13 cellular contexts compared by ENCODE assay signal in genomic region chr17:40558651-40559015, GRCh38. TPM values are rescaled to one million over a fixed set of nuclear protein-coding genes. Genes with fewer than 3 reads are reported as not detected.
DNase-seq lines count a peak whose midpoint lies in the region; ATAC-seq and TF ChIP-seq lines count a peak whose summit lies in the region.
"Had no signal": no experiment of that assay in that cellular context is flagged by ENCODE, and none has a peak within 500 bp of the region (broad histone marks: within the 10 kb centered on the region; RNA-seq: fewer than 3 reads in every experiment).

No MANE protein-coding gene starts in this region.

- peaks cover 2% of the 10 kb centered on the region for H3K79me2 ChIP-seq in trophoblast cell (ENCODE audit: control insufficient read depth, insufficient read depth, low read length, poor library complexity)

- no peak overlapping the region for H3K9ac ChIP-seq in trophoblast cell (ENCODE audit: low read length)

- H2AFZ ChIP-seq in trophoblast cell (ENCODE audit: insufficient read depth, low read length, poor library complexity), result no peak overlapping the region

- H2BK5ac ChIP-seq in trophoblast cell (ENCODE audit: low read depth, low read length, poor library complexity), result no peak overlapping the region

- H3K9me3 ChIP-seq in CD4-positive, CD25-positive, alpha-beta regulatory T cell (ENCODE audit: control insufficient read depth in 2 of 2, low read length in 2 of 2), result no peaks in the 10 kb centered on the region
- H3K9me3 ChIP-seq in trophoblast cell (ENCODE audit: insufficient read depth, low read depth, low read length), result peaks cover 4% of the 10 kb centered on the region

- no peak overlapping the region for H2BK120ac ChIP-seq in trophoblast cell (ENCODE audit: insufficient read depth, low read length, poor library complexity)

- no peaks in the 10 kb centered on the region for H3K9me3 Mint-ChIP-seq in CD4-positive, CD25-positive, alpha-beta regulatory T cell
- no peaks in the 10 kb centered on the region for H3K9me3 Mint-ChIP-seq in HFFc6

- H3K4me3 Mint-ChIP-seq in CD4-positive, CD25-positive, alpha-beta regulatory T cell, result peak overlapping the region; percentile 41 to 78 (median 74)
- H3K4me3 Mint-ChIP-seq in HFFc6, result no peak overlapping the region

- H2AK5ac ChIP-seq in trophoblast cell (ENCODE audit: low read length), result no peak overlapping the region

- no peak for DNase-seq in CD4-positive, CD25-positive, alpha-beta regulatory T cell
- DNase-seq in HFFc6 (no peak), coronary artery (ENCODE audit: low spot score) (peak; percentile 61), trophoblast cell (no peak), NCI-H1436 (lab: John Stamatoyannopoulos, UW) (no peak), dermis blood vessel endothelial cell (no peak), HT-29 (ENCODE audit: low spot score) (no peak)
- DNase-seq: central memory CD4-positive, alpha-beta T cell; left ventricle myocardium superior; NCI-H2171 treated with DMSO at 0.1 percent for 48 hours had no signal

- peaks cover 82% of the 10 kb centered on the region for H3K4me1 ChIP-seq in CD4-positive, CD25-positive, alpha-beta regulatory T cell (ENCODE audit: control insufficient read depth, insufficient read depth, low read length, poor library complexity, severe bottlenecking)
- peaks cover 37 to 43% of the 10 kb centered on the region in 2 experiments for H3K4me1 ChIP-seq in trophoblast cell (ENCODE audit: control insufficient read depth in 1 of 2, insufficient read depth in 2 of 2, low read length in 2 of 2)

- H3K4me1 Mint-ChIP-seq in CD4-positive, CD25-positive, alpha-beta regulatory T cell, result peaks cover 3 to 96% (median 45%) of the 10 kb centered on the region in 4 donors
- peaks cover 43% of the 10 kb centered on the region for H3K4me1 Mint-ChIP-seq in HFFc6 (ENCODE audit: low read depth)

- H3K36me3 Mint-ChIP-seq in CD4-positive, CD25-positive, alpha-beta regulatory T cell, result peaks cover 77% of the 10 kb centered on the region
- peaks cover 8% of the 10 kb centered on the region; the same call in 1 of the 2 replicates for H3K36me3 Mint-ChIP-seq in HFFc6 (ENCODE audit: low read depth)

- peak overlapping the region; percentile 2 for H2BK12ac ChIP-seq in trophoblast cell (ENCODE audit: low read length)

- ATAC-seq in CD4-positive, CD25-positive, alpha-beta regulatory T cell (ENCODE audit: low read depth in 2 of 2), result no peak
- ATAC-seq in HG03571 (IDR thresholded peaks at IDR 0.05; ENCODE audit: unreplicated experiment), result no peak
- ATAC-seq: K562 had no signal

- no peak overlapping the region for H3K4me2 ChIP-seq in trophoblast cell (ENCODE audit: low read length)

- no peak overlapping the region for H3K4ac ChIP-seq in trophoblast cell (ENCODE audit: low read depth, low read length)

- peak overlapping the region; percentile 68 to 88 (median 71) for H3K27ac Mint-ChIP-seq in CD4-positive, CD25-positive, alpha-beta regulatory T cell
- 0 out of 2 replicates have a peak overlapping the region, but pooled peaks have one; percentile 34 for H3K27ac Mint-ChIP-seq in HFFc6

- no peak for TF ChIP-seq CTCF in HFFc6 (IDR thresholded peaks at IDR 0.05)
- TF ChIP-seq CTCF in coronary artery (IDR thresholded peaks at IDR 0.05), result no peak

- no peak overlapping the region for H4K12ac ChIP-seq in trophoblast cell (ENCODE audit: low read depth, low read length)

- H3K4me3 ChIP-seq in CD4-positive, CD25-positive, alpha-beta regulatory T cell (ENCODE audit: low read depth, low read length), result peak overlapping the region; percentile 2
- H3K4me3 ChIP-seq in coronary artery (no peak overlapping the region), trophoblast cell (ENCODE audit: low read depth, low read length) (no peak overlapping the region)
- H3K4me3 ChIP-seq: K562 had no signal

- H3K79me1 ChIP-seq in trophoblast cell (ENCODE audit: low read length), result peaks cover 37% of the 10 kb centered on the region

- no peak overlapping the region for H3K14ac ChIP-seq in trophoblast cell (ENCODE audit: low read length)

- no peak overlapping the region for H4K8ac ChIP-seq in trophoblast cell (ENCODE audit: low read depth, low read length)

- H3K23ac ChIP-seq in trophoblast cell (ENCODE audit: low read length), result no peak overlapping the region

- H3K27me3 Mint-ChIP-seq in CD4-positive, CD25-positive, alpha-beta regulatory T cell, result no peaks in the 10 kb centered on the region
- H3K27me3 Mint-ChIP-seq in HFFc6 (ENCODE audit: insufficient read depth), result peaks cover 23% of the 10 kb centered on the region

- H3K27ac ChIP-seq in CD4-positive, CD25-positive, alpha-beta regulatory T cell (ENCODE audit: insufficient read depth, low read length, poor library complexity, severe bottlenecking), result peak overlapping the region; percentile 95
- H3K27ac ChIP-seq in coronary artery (peak overlapping the region; percentile 18 to 70), trophoblast cell (ENCODE audit: low read depth, low read length) (no peak overlapping the region)

- H4K91ac ChIP-seq in trophoblast cell (ENCODE audit: low read depth, low read length), result peak overlapping the region; percentile 89

- H3K36me3 ChIP-seq in CD4-positive, CD25-positive, alpha-beta regulatory T cell (ENCODE audit: control insufficient read depth, insufficient read depth, low read length), result peaks cover 71% of the 10 kb centered on the region
- H3K36me3 ChIP-seq in trophoblast cell (ENCODE audit: control insufficient read depth in 1 of 2, insufficient read depth in 2 of 2, low read length in 2 of 2), result peaks cover 0 to 3% of the 10 kb centered on the region in 2 experiments

- no peaks in the 10 kb centered on the region for H3K27me3 ChIP-seq in CD4-positive, CD25-positive, alpha-beta regulatory T cell (ENCODE audit: control insufficient read depth, insufficient read depth, low read length)
- no peaks in the 10 kb centered on the region for H3K27me3 ChIP-seq in trophoblast cell (ENCODE audit: insufficient read depth, low read length)

- no peak overlapping the region for H3K18ac ChIP-seq in trophoblast cell (ENCODE audit: low read length)

- no CpG with 5 or more reads among the region's 4 CpGs for WGBS in trophoblast cell (ENCODE audit: extremely low coverage, insufficient coverage, insufficient read length)

RNA-seq across cellular contexts. Expression of gene CCR7, which starts 6.6 kb away (rescaled TPM):
- total RNA-seq in CD4-positive, CD25-positive, alpha-beta regulatory T cell, result 192 TPM
- polyA plus RNA-seq in CD4-positive, CD25-positive, alpha-beta regulatory T cell, result 100 to 1,000 TPM; 351 to 828 (median 609) TPM
- total RNA-seq in HFFc6 (2021; fragmentation: NEBNext Ultra II Directional; extraction: Animal tissue kit (Norgen Biotek cat#: 25700)), result not detected
- polyA plus RNA-seq in trophoblast cell (2013), result 217 and 236 TPM in 2 replicates
- under 0.01 and 0.33 TPM in 2 replicates for total RNA-seq in dermis blood vessel endothelial cell
- total RNA-seq in HT-29 (2014; rRNA removed; shearing (Covaris generic)), result not detected in 2 replicates
- total RNA-seq: RPMI7951 had no signal

RNA-seq across cellular contexts. Expression of gene TNS4, which starts 57.2 kb away (rescaled TPM):
- 1.1 TPM for total RNA-seq in CD4-positive, CD25-positive, alpha-beta regulatory T cell
- polyA plus RNA-seq in CD4-positive, CD25-positive, alpha-beta regulatory T cell, result under 1 TPM in 1 of 4 donors, not detected in 3; 0.16 TPM
- under 1 TPM in 1 of 6 experiments, not detected in 5; 0.17 TPM for total RNA-seq in HFFc6 (2021; fragmentation: NEBNext Ultra II Directional; extraction: Animal tissue kit (Norgen Biotek cat#: 25700))
- 0.79 and 1.1 TPM in 2 replicates for polyA plus RNA-seq in trophoblast cell (2013)
- total RNA-seq in dermis blood vessel endothelial cell, result not detected in 2 replicates
- total RNA-seq in HT-29 (2014; rRNA removed; shearing (Covaris generic)), result 148 and 187 TPM in 2 replicates
- total RNA-seq: left ventricle myocardium superior, RPMI7951 had no signal

Comparison
In these comparisons a context has a peak if more than half of its experiments do, and no peak if none do; other contexts are left out.
1. RNA of gene CCR7, which starts 6.6 kb away (total RNA-seq): 192 TPM in CD4-positive, CD25-positive, alpha-beta regulatory T cell (single experiment); not detected in HFFc6, under 0.01 to 0.33 TPM in dermis blood vessel endothelial cell and not detected in HT-29; every median in the first group is over 100 times any median in the second.
2. RNA of gene TNS4, which starts 57.2 kb away (total RNA-seq): 148 to 187 TPM in HT-29; 1.1 TPM in CD4-positive, CD25-positive, alpha-beta regulatory T cell (single experiment), 0.17 TPM in HFFc6 and not detected in dermis blood vessel endothelial cell; every median in the first group is over 10 times any median in the second.